In the genomic region with DNA sequence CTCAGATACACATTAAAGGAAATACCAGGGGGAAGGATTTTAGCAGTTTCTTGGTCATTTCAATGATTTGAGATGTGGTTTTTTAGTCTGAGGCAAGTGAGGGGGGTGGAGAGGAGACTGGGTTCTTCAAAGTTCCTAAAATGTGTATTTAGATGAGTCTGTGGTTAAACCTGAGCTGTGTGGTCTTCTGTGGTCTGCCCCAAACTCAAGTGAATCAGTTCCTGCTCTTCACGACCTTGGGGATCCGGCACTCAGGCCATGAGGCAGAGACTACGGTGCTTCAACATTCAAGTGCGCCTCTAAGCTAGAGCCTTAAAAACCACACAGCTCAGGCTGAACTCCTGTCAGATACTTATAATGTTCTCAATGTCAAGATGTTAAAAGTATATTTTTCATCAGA, we compare ENCODE assay signal across 26 cellular contexts.
DNase-seq lines count a peak whose midpoint lies in the region; ATAC-seq, FAIRE-seq and TF ChIP-seq lines count a peak whose summit lies in the region.
"Had no signal": no experiment of that assay in that cellular context is flagged by ENCODE, and none has a peak within 500 bp of the region (broad histone marks: within the 10 kb centered on the region; RNA-seq: fewer than 3 reads in every experiment).

No MANE protein-coding gene starts in this region.

- no peak overlapping the region for H2AK5ac ChIP-seq in H9 (ENCODE audit: insufficient read length, low read length)

- H3K23me2 ChIP-seq in H9 (ENCODE audit: insufficient read length, low read depth, low read length, poor library complexity, severe bottlenecking), result no peaks in the 10 kb centered on the region

- no peak overlapping the region for H3K4me3 Mint-ChIP-seq in H9
- H3K4me3 Mint-ChIP-seq in astrocyte (ENCODE audit: unreplicated experiment), result no peak overlapping the region
- H3K4me3 Mint-ChIP-seq: activated naive CD8-positive, alpha-beta T cell treated with anti-CD3 and anti-CD28 coated beads, Interleukin-2, amount 10 ng/mL, durations not matched to agents 7 days and 5 days; nephron progenitor cell had no signal

- no peak for TF ChIP-seq EP300 in gastroesophageal sphincter (IDR thresholded peaks at IDR 0.05)

- no peak overlapping the region for H2BK120ac ChIP-seq in H9 (ENCODE audit: low read depth, low read length, poor library complexity, severe bottlenecking)

- no peak overlapping the region for H3T11ph ChIP-seq in H9 (ENCODE audit: low read length)

- H3K79me2 ChIP-seq in H9 (ENCODE audit: insufficient read depth, low read length) (no peaks in the 10 kb centered on the region), astrocyte (ENCODE audit: insufficient read depth, low read length) (no peaks in the 10 kb centered on the region)

- WGBS in H9 (ENCODE audit: extremely low coverage, insufficient read length, low lambda C conversion rate), result no CpG with 5 or more reads among the region's 4 CpGs
- WGBS in gastroesophageal sphincter (ENCODE audit: low coverage in 1 of 2), 2 donors, result 100% methylated on average over 1 of the region's 4 CpGs
- 68% methylated on average over 4 of the region's 4 CpGs for WGBS in right cardiac atrium

- TF ChIP-seq CTCF in H9 (conservative IDR thresholded peaks at IDR 0.05) (no peak), astrocyte (IDR thresholded peaks at IDR 0.05; ENCODE audit: insufficient read depth, low read depth, low read length) (no peak), gastroesophageal sphincter (IDR thresholded peaks at IDR 0.05) (no peak)

- H3K23ac ChIP-seq in H9 (ENCODE audit: insufficient read length, low read depth, low read length), result no peak overlapping the region

- peak overlapping the region; percentile 24 for H2AFZ ChIP-seq in H9 (ENCODE audit: low read length)
- H2AFZ ChIP-seq in astrocyte (ENCODE audit: low read depth, low read length), result no peak overlapping the region

- no peak overlapping the region for H2BK15ac ChIP-seq in H9 (ENCODE audit: low read depth, low read length)

- no peak overlapping the region for H4K5ac ChIP-seq in H9 (ENCODE audit: insufficient read length, low read depth, low read length)

- H3K4me3 ChIP-seq in BLaER1, result no peak overlapping the region
- no peak overlapping the region for H3K4me3 ChIP-seq in astrocyte (ENCODE audit: insufficient read depth, low read depth, low read length)
- H3K4me3 ChIP-seq in gastroesophageal sphincter, result no peak overlapping the region
- H3K4me3 ChIP-seq in right cardiac atrium (ENCODE audit: low read length), result no peak overlapping the region
- H3K4me3 ChIP-seq: lung, stomach, tibial artery had no signal

- FAIRE-seq in astrocyte (lab: Jason Lieb, UNC), result no peak
- FAIRE-seq: HepG2, small intestine had no signal

- H3K27me3 ChIP-seq in BLaER1 (no peaks in the 10 kb centered on the region), H9 (ENCODE audit: insufficient read depth, low read length) (no peaks in the 10 kb centered on the region), astrocyte (ENCODE audit: insufficient read depth, low read length) (no peaks in the 10 kb centered on the region), gastroesophageal sphincter (no peaks in the 10 kb centered on the region), right cardiac atrium (ENCODE audit: control insufficient read depth, insufficient read depth) (no peaks in the 10 kb centered on the region)
- H3K27me3 ChIP-seq: BE2C, stomach, tibial artery had no signal

- H3K56ac ChIP-seq in H9 (ENCODE audit: insufficient read length, low read depth, low read length), result no peak overlapping the region

- H3K27me3 Mint-ChIP-seq in H9 (ENCODE audit: low read depth), result no peaks in the 10 kb centered on the region
- H3K27me3 Mint-ChIP-seq in astrocyte (ENCODE audit: low read depth, unreplicated experiment), result no peaks in the 10 kb centered on the region
- H3K27me3 Mint-ChIP-seq: activated naive CD8-positive, alpha-beta T cell treated with anti-CD3 and anti-CD28 coated beads, Interleukin-2, amount 10 ng/mL, durations not matched to agents 7 days and 5 days had no signal

- no peak overlapping the region for H3K9ac ChIP-seq in BLaER1
- no peak overlapping the region for H3K9ac ChIP-seq in H9 (ENCODE audit: extremely low read depth, insufficient read length, low read length)
- no peak overlapping the region for H3K9ac ChIP-seq in astrocyte (ENCODE audit: low read length)

- H4K8ac ChIP-seq in H9 (replicated peaks; ENCODE audit: insufficient read length, low read depth, low read length), result no peak overlapping the region

- H3K27ac Mint-ChIP-seq in H9 (no peak overlapping the region), astrocyte (ENCODE audit: unreplicated experiment) (peak overlapping the region; percentile 64)
- H3K27ac Mint-ChIP-seq: activated naive CD8-positive, alpha-beta T cell treated with anti-CD3 and anti-CD28 coated beads, Interleukin-2, amount 10 ng/mL, durations not matched to agents 7 days and 5 days; nephron progenitor cell had no signal

- no peak overlapping the region for H2BK20ac ChIP-seq in H9 (ENCODE audit: low read depth, low read length, poor library complexity, severe bottlenecking)

- H3K4me1 Mint-ChIP-seq in H9, result peaks cover 4% of the 10 kb centered on the region in 2 experiments
- H3K4me1 Mint-ChIP-seq in astrocyte (ENCODE audit: low read depth, unreplicated experiment), result peaks cover 11% of the 10 kb centered on the region
- H3K4me1 Mint-ChIP-seq: activated naive CD8-positive, alpha-beta T cell treated with anti-CD3 and anti-CD28 coated beads, Interleukin-2, amount 10 ng/mL, durations not matched to agents 7 days and 5 days; nephron progenitor cell had no signal

- no peak overlapping the region for H4K91ac ChIP-seq in H9 (ENCODE audit: insufficient read length, low read depth, low read length)

- no peaks in the 10 kb centered on the region for H3K9me3 Mint-ChIP-seq in H9
- no peaks in the 10 kb centered on the region for H3K9me3 Mint-ChIP-seq in astrocyte (ENCODE audit: unreplicated experiment)
- H3K9me3 Mint-ChIP-seq: activated naive CD8-positive, alpha-beta T cell treated with anti-CD3 and anti-CD28 coated beads, Interleukin-2, amount 10 ng/mL, durations not matched to agents 7 days and 5 days; nephron progenitor cell had no signal

- no peak overlapping the region for H2BK12ac ChIP-seq in H9 (ENCODE audit: insufficient read length, low read depth, low read length)

- H3K18ac ChIP-seq in H9 (ENCODE audit: insufficient read length, low read depth, low read length), result no peak overlapping the region

- H3K36me3 ChIP-seq in BLaER1 (no peaks in the 10 kb centered on the region), astrocyte (ENCODE audit: insufficient read depth, low read length) (no peaks in the 10 kb centered on the region), gastroesophageal sphincter (no peaks in the 10 kb centered on the region)
- H3K36me3 ChIP-seq: stomach, tibial artery had no signal

- no peak overlapping the region for H3K27ac ChIP-seq in BLaER1
- H3K27ac ChIP-seq in H9 (ENCODE audit: insufficient read length, low read depth, low read length), result no peak overlapping the region
- H3K27ac ChIP-seq in astrocyte (ENCODE audit: low read depth, low read length), result no peak overlapping the region
- no peak overlapping the region for H3K27ac ChIP-seq in gastroesophageal sphincter
- no peak overlapping the region for H3K27ac ChIP-seq in right cardiac atrium (ENCODE audit: low read length)
- H3K27ac ChIP-seq: stomach, tibial artery had no signal

- H2BK5ac ChIP-seq in H9 (ENCODE audit: insufficient read length, low read length), result no peak overlapping the region

- no peak overlapping the region for H3K14ac ChIP-seq in H9 (ENCODE audit: insufficient read depth, low read length)

- H3K9me3 ChIP-seq in BLaER1 (no peaks in the 10 kb centered on the region), H9 (ENCODE audit: control insufficient read depth, low read depth, low read length) (no peaks in the 10 kb centered on the region), astrocyte (ENCODE audit: insufficient read depth, low read depth, low read length) (no peaks in the 10 kb centered on the region), gastroesophageal sphincter (no peaks in the 10 kb centered on the region), right cardiac atrium (ENCODE audit: control insufficient read depth, low read length) (no peaks in the 10 kb centered on the region)
- H3K9me3 ChIP-seq: BE2C, stomach, tibial artery had no signal

- no peak for DNase-seq in H9
- peak; percentile 52 for DNase-seq in MV-4-11 (lab: John Stamatoyannopoulos, UW)
- DNase-seq in astrocyte (ENCODE audit: low read depth), result peak; percentile 2
- no peak for DNase-seq in DMS 273 (lab: John Stamatoyannopoulos, UW; ENCODE audit: unreplicated experiment)
- no peak for DNase-seq in right cardiac atrium
- DNase-seq: ACHN; activated gamma-delta T cell; activated naive CD8-positive, alpha-beta T cell treated with anti-CD3 and anti-CD28 coated beads, Interleukin-2, amount 10 ng/mL, durations not matched to agents 7 days and 5 days; BE2C; central memory CD4-positive, alpha-beta T cell; COR-L47; foreskin fibroblast; NCI-H1436; nephron progenitor cell; SIG-M5; small intestine; stimulated activated CD4-positive, alpha-beta T cell treated with anti-CD3 and anti-CD28 coated beads, Interleukin-1b, Interleukin-23, amount 100 ng/mL, for 48 hours; stomach; tibial artery had no signal

- H3K79me1 ChIP-seq in H9 (ENCODE audit: insufficient read depth, low read depth, low read length, poor library complexity, severe bottlenecking), result no peaks in the 10 kb centered on the region

- no peak overlapping the region for H3K4ac ChIP-seq in H9 (ENCODE audit: low read depth, low read length)

- H4K20me1 ChIP-seq in BLaER1 (no peaks in the 10 kb centered on the region), H9 (ENCODE audit: control insufficient read depth, insufficient read depth, insufficient read length) (no peaks in the 10 kb centered on the region), astrocyte (ENCODE audit: insufficient read depth, low read length) (no peaks in the 10 kb centered on the region)

- intact Hi-C loops in right cardiac atrium (cut with DNase I), result no loop called here

- ATAC-seq in gastroesophageal sphincter (no peak), right cardiac atrium (no peak), GM21526 (IDR thresholded peaks at IDR 0.05; ENCODE audit: low FRiP score, unreplicated experiment) (no peak)
- ATAC-seq: esophagus mucosa, HepG2, Panc1 had no signal

- H3K4me1 ChIP-seq in BLaER1 (peaks cover 8% of the 10 kb centered on the region), H9 (ENCODE audit: insufficient read depth, low read length) (peaks cover 2% of the 10 kb centered on the region; the same call in 1 of the 2 replicates), astrocyte (ENCODE audit: insufficient read depth, low read length) (no peaks in the 10 kb centered on the region), gastroesophageal sphincter (no peaks in the 10 kb centered on the region), right cardiac atrium (ENCODE audit: control insufficient read depth, insufficient read depth, low read length) (no peaks in the 10 kb centered on the region)
- H3K4me1 ChIP-seq: stomach, tibial artery had no signal

- peak overlapping the region; percentile 33 for H3K4me2 ChIP-seq in BLaER1
- H3K4me2 ChIP-seq in H9 (ENCODE audit: insufficient read depth, insufficient read length, low read length), result no peak overlapping the region
- H3K4me2 ChIP-seq in astrocyte (ENCODE audit: low read length), result no peak overlapping the region

- TF ChIP-seq POLR2A in gastroesophageal sphincter (IDR thresholded peaks at IDR 0.05), result no peak

- H3K36me3 Mint-ChIP-seq in H9 (ENCODE audit: insufficient read depth in 1 of 3, low read depth in 3 of 3) (no peaks in the 10 kb centered on the region), astrocyte (ENCODE audit: low read depth, unreplicated experiment) (no peaks in the 10 kb centered on the region)
- H3K36me3 Mint-ChIP-seq: activated naive CD8-positive, alpha-beta T cell treated with anti-CD3 and anti-CD28 coated beads, Interleukin-2, amount 10 ng/mL, durations not matched to agents 7 days and 5 days had no signal

Comparison
In these comparisons a context has a peak if more than half of its experiments do, and no peak if none do; other contexts are left out.
1. DNase-seq: peak in MV-4-11 (single experiment) and astrocyte (single experiment); none in H9 (single experiment), DMS 273 (single experiment) and right cardiac atrium (0 of 3).